ENCODE assay signal across 24 cellular contexts in the genomic region with DNA sequence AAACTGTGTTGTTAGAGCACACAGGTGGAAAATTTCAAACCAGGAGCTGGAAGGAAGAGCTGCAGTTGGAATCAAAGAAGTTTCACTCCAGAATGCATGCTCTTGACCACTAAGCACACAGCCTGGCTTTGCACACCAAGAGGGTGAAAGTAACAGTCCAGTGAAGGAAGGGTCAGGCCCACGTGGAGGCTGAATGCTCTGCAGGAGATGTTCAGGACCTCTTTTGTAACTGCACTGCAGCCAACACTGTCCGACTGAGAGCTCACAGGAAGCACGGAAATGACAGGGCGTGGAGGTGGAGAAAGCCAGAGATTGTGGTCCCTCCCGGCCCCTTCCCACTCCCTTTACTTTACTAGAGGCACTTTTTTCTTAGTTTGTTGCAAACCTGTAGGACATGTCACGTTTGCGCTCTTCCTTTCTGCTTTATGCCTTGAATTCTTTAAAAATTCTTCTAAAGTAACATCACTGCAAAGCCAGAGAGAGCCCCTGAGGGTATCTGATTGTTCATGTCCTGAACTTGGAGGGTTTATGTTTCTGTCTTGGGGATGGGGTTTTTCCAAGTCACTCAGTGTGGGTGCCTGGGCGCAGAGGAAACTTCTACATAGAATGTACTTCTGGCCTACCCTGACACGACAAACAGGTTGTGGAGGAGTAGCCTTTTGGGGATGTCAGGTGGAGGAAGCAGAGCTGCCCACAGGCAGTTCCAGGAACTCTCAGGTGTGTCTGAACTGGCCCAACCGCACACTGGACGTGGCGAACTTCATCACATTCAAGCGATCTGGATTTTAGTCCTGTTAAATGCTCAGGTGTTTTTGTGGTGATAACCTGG. TPM values are rescaled to one million over a fixed set of nuclear protein-coding genes. Genes with fewer than 3 reads are reported as not detected.
DNase-seq lines count a peak whose midpoint lies in the region; ATAC-seq, FAIRE-seq and TF ChIP-seq lines count a peak whose summit lies in the region.
"Had no signal": no experiment of that assay in that cellular context is flagged by ENCODE, and none has a peak within 500 bp of the region (broad histone marks: within the 10 kb centered on the region; RNA-seq: fewer than 3 reads in every experiment).

No MANE protein-coding gene starts in this region.

- peaks cover 74% of the 10 kb centered on the region for H3K4me1 Mint-ChIP-seq in nephron

- H3K27me3 Mint-ChIP-seq in nephron (ENCODE audit: low read depth), result peaks cover 9% of the 10 kb centered on the region
- H3K27me3 Mint-ChIP-seq: activated naive CD8-positive, alpha-beta T cell; effector memory CD8-positive, alpha-beta T cell had no signal

- H3K14ac ChIP-seq in H1 (ENCODE audit: insufficient read length), result no peak overlapping the region

- no peaks in the 10 kb centered on the region for H3K9me3 Mint-ChIP-seq in nephron
- H3K9me3 Mint-ChIP-seq: activated T-cell treated with anti-CD3 and anti-CD28 coated beads, Interleukin-2, amount 50 U/mL, for 72 hours; effector memory CD8-positive, alpha-beta T cell; GM23338 had no signal

- 0 out of 2 replicates have a peak overlapping the region, but pooled peaks have one; percentile 28 for H2BK20ac ChIP-seq in H1 (ENCODE audit: low read length)

- no peaks in the 10 kb centered on the region for H3K4me1 ChIP-seq in HepG2 (ENCODE audit: insufficient read depth, low read length)
- no peaks in the 10 kb centered on the region for H3K4me1 ChIP-seq in right lobe of liver
- H3K4me1 ChIP-seq in H1 (replicated peaks in 1 of 4; ENCODE audit: control insufficient read depth in 3 of 4, insufficient read depth in 4 of 4, low read length in 3 of 4), result peaks cover 13 to 35% (median 23%) of the 10 kb centered on the region in 4 experiments
- H3K4me1 ChIP-seq in osteoblast (ENCODE audit: insufficient read depth, low read length), result peaks cover 37% of the 10 kb centered on the region
- H3K4me1 ChIP-seq in esophagus muscularis mucosa, result peaks cover 25 to 52% (median 37%) of the 10 kb centered on the region in 4 donors

- no peak overlapping the region for H2BK5ac ChIP-seq in H1 (ENCODE audit: low read depth, low read length)

- in situ Hi-C loops in HepG2 (cut with HindIII; ENCODE audit: extremely low pct_ligation_motif_present, low pct_unique_long_range_greater_than_20kb), result no loop called here

- no peak overlapping the region for H3K4me2 ChIP-seq in HepG2 (ENCODE audit: low read depth, low read length)
- 0 out of 4 replicates have a peak overlapping the region, but pooled peaks of 1 of the 2 experiments have one; percentile 5 for H3K4me2 ChIP-seq in H1 (ENCODE audit: insufficient read depth in 1 of 2, low read depth in 2 of 2, low read length in 2 of 2)
- H3K4me2 ChIP-seq in osteoblast (ENCODE audit: insufficient read depth, low read length), result no peak overlapping the region
- H3K4me2 ChIP-seq: A549, GM23338 had no signal

- no peaks in the 10 kb centered on the region; the same call in 1 of the 2 replicates for H3K23me2 ChIP-seq in H1 (ENCODE audit: low read depth, low read length)

- H3K36me3 Mint-ChIP-seq in nephron (ENCODE audit: low read depth), result peaks cover 10% of the 10 kb centered on the region
- H3K36me3 Mint-ChIP-seq: activated naive CD8-positive, alpha-beta T cell had no signal

- no peak for TF ChIP-seq POLR2A in HepG2 (IDR thresholded peaks at IDR 0.05; ENCODE audit: insufficient read depth in 1 of 2, low read depth in 2 of 2, low read length in 2 of 2)
- no peak for TF ChIP-seq POLR2A in right lobe of liver (IDR thresholded peaks at IDR 0.05)
- TF ChIP-seq POLR2A in H1 (IDR thresholded peaks at IDR 0.05; ENCODE audit: control extremely low read depth in 1 of 2, low read depth in 2 of 2, low read length in 2 of 2), result no peak
- no peak for TF ChIP-seq POLR2A in esophagus muscularis mucosa (IDR thresholded peaks at IDR 0.05; ENCODE audit: low read depth)

- TF ChIP-seq CTCF in HepG2 (CRISPR knock-in tag; IDR thresholded peaks at IDR 0.05), result no peak
- no peak for TF ChIP-seq CTCF in right lobe of liver (IDR thresholded peaks at IDR 0.05)
- TF ChIP-seq CTCF in H1 (IDR thresholded peaks at IDR 0.05; ENCODE audit: control extremely low read depth in 1 of 3, insufficient read depth in 1 of 3, low read depth in 1 of 3, low read length in 3 of 3), result no peak
- no peak for TF ChIP-seq CTCF in nephron (IDR thresholded peaks at IDR 0.05; ENCODE audit: unreplicated experiment in 3 of 3)
- no peak for TF ChIP-seq CTCF in osteoblast (IDR thresholded peaks at IDR 0.05; ENCODE audit: extremely low read depth, low read depth, low read length)
- TF ChIP-seq CTCF in esophagus muscularis mucosa (IDR thresholded peaks at IDR 0.05), result no peak

- H3K56ac ChIP-seq in H1 (replicated peaks; ENCODE audit: insufficient read length, low read depth, low read length), result no peak overlapping the region

- H2BK15ac ChIP-seq in H1 (ENCODE audit: low read length), result no peak overlapping the region; the same call in 1 of the 2 replicates

- peak overlapping the region; percentile 49 to 71 (median 66) for H3K27ac Mint-ChIP-seq in nephron
- H3K27ac Mint-ChIP-seq: activated naive CD8-positive, alpha-beta T cell; activated T-cell treated with anti-CD3 and anti-CD28 coated beads, Interleukin-2, amount 50 U/mL, for 72 hours; GM23338 had no signal

- no peak for DNase-seq in HepG2 (ENCODE audit: low spot score)
- DNase-seq in right lobe of liver, result no peak
- DNase-seq in H1 (ENCODE audit: low read depth in 1 of 2, low spot score in 2 of 2), result no peak
- DNase-seq in osteoblast (ENCODE audit: insufficient read length, low spot score, missing footprints), result no peak
- no peak for DNase-seq in esophagus muscularis mucosa (ENCODE audit: extremely low spot score)
- no peak for DNase-seq in activated gamma-delta T cell (lab: John Stamatoyannopoulos, UW)
- DNase-seq: activated CD4-positive, alpha-beta T cell treated with anti-CD3 and anti-CD28 coated beads for 48 hours; activated T-cell treated with anti-CD3 and anti-CD28 coated beads, Interleukin-2, amount 50 U/mL, for 72 hours; effector memory CD8-positive, alpha-beta T cell; head of caudate nucleus; midbrain; NCI-H1436; NCI-H524; stimulated activated CD4-positive, alpha-beta T cell treated with anti-CD3 and anti-CD28 coated beads, Interleukin-4, amount 100 ng/mL, for 1 hour; T-helper 1 cell had no signal

- CTCF ChIA-PET in HepG2 (lab: Yijun Ruan, JAX; ENCODE audit: low intra/inter-chr PET ratio, low total read pairs) (interaction anchor here (1.9 kb wide), 1 partner anchor 80 kb away, joined by 6 read pairs; no protein-coding TSS in a partner anchor), H1 (lab: Charles Lee; ENCODE audit: partially characterized antibody) (interaction anchor here (0.6 to 2.1 kb wide), 6 partner anchors 7 to 1016 kb away, joined by 3 to 8 read pairs (median 4); no protein-coding TSS in a partner anchor)

- no peak overlapping the region for H3K4ac ChIP-seq in H1 (replicated peaks; ENCODE audit: insufficient read length, low read depth, low read length)

- H2AK5ac ChIP-seq in H1 (ENCODE audit: low read depth, low read length), result no peak overlapping the region

- no peak overlapping the region for H3K23ac ChIP-seq in H1 (ENCODE audit: insufficient read length)

- H2BK12ac ChIP-seq in H1 (ENCODE audit: low read depth, low read length), result peak overlapping the region; percentile 13; the same call in 1 of the 2 replicates

- H3K27me3 ChIP-seq in HepG2 (ENCODE audit: control insufficient read depth in 1 of 2, insufficient read depth in 2 of 2, low read length in 2 of 2), result no peaks in the 10 kb centered on the region
- no peaks in the 10 kb centered on the region for H3K27me3 ChIP-seq in right lobe of liver
- H3K27me3 ChIP-seq in H1 (replicated peaks in 1 of 4; ENCODE audit: control insufficient read depth in 3 of 4, extremely low read depth in 1 of 4, insufficient read depth in 3 of 4, low read length in 3 of 4), result no peaks in the 10 kb centered on the region; a peak in 1 of 7 replicates
- no peaks in the 10 kb centered on the region for H3K27me3 ChIP-seq in osteoblast (ENCODE audit: insufficient read depth, low read length)
- no peaks in the 10 kb centered on the region for H3K27me3 ChIP-seq in esophagus muscularis mucosa
- H3K27me3 ChIP-seq: ascending aorta, SJSA1, tibial nerve had no signal

- H3K9ac ChIP-seq in HepG2 (ENCODE audit: insufficient read depth, low read depth, low read length) (no peak overlapping the region), H1 (replicated peaks in 1 of 4; ENCODE audit: extremely low read depth in 1 of 4, low read depth in 3 of 4, low read length in 3 of 4) (no peak overlapping the region)

- no peak overlapping the region for H2BK120ac ChIP-seq in H1 (replicated peaks; ENCODE audit: low read depth, low read length)

- ATAC-seq in HepG2 (peak; percentile 10), right lobe of liver (no peak), HG02759 (IDR thresholded peaks at IDR 0.05; ENCODE audit: unreplicated experiment) (no peak)
- ATAC-seq: activated T-cell treated with anti-CD3 and anti-CD28 coated beads, Interleukin-2, amount 50 U/mL, for 72 hours; effector memory CD8-positive, alpha-beta T cell; Panc1 had no signal

- intact Hi-C loops in HepG2 (cut with micrococcal nuclease; ENCODE audit: unreplicated experiment) (loop anchor here (10.0 kb wide), 1 partner anchor 198 kb away; a partner anchor contains a TSS), right lobe of liver (cut with DNase I) (no loop called here), esophagus muscularis mucosa (cut with DNase I) (no loop called here)

- H4K20me1 ChIP-seq in HepG2 (ENCODE audit: insufficient read depth, low read length) (no peaks in the 10 kb centered on the region), H1 (replicated peaks in 1 of 2; ENCODE audit: control insufficient read depth in 1 of 2, insufficient read depth in 2 of 2, low read length in 2 of 2) (no peaks in the 10 kb centered on the region), osteoblast (ENCODE audit: insufficient read depth, low read length) (no peaks in the 10 kb centered on the region)

- peak overlapping the region; percentile 29; the same call in 1 of the 2 replicates for H3K18ac ChIP-seq in H1 (ENCODE audit: extremely low read depth, low read length)

- H4K91ac ChIP-seq in H1 (replicated peaks; ENCODE audit: insufficient read length, low read length), result no peak overlapping the region

- H3K79me2 ChIP-seq in HepG2 (ENCODE audit: insufficient read depth, low read length) (no peaks in the 10 kb centered on the region), H1 (ENCODE audit: control insufficient read depth in 1 of 2, insufficient read depth in 2 of 2, low read length in 2 of 2) (no peaks in the 10 kb centered on the region), osteoblast (ENCODE audit: insufficient read depth, low read length) (no peaks in the 10 kb centered on the region)

- no peak for TF ChIP-seq RAD21 in HepG2 (CRISPR knock-in tag; IDR thresholded peaks at IDR 0.05)
- TF ChIP-seq RAD21 in H1 (IDR thresholded peaks at IDR 0.05 in 1 of 2, conservative IDR thresholded peaks at IDR 0.05 in 1 of 2; ENCODE audit: low read depth in 2 of 2, low read length in 2 of 2), result no peak

- WGBS in HepG2 (ENCODE audit: low lambda C conversion rate), result 92% methylated on average over 13 of the region's 13 CpGs
- WGBS in right lobe of liver (ENCODE audit: insufficient coverage, low coverage, low lambda C conversion rate, missing lambda C conversion rate), result 91% methylated on average over 11 of the region's 13 CpGs
- 90% methylated on average over 13 of the region's 13 CpGs; no CpG with 5 or more reads in 1 of the 2 experiments for WGBS in H1 (ENCODE audit: extremely low coverage in 1 of 2, insufficient coverage in 1 of 2, insufficient read length in 1 of 2, insufficient replicate concordance in 2 of 2, low coverage in 1 of 2, low lambda C conversion rate in 2 of 2, missing lambda C conversion rate in 1 of 2), 2 experiments
- 80% methylated on average over 12 of the region's 13 CpGs for WGBS in esophagus muscularis mucosa

- H3K4me3 ChIP-seq in HepG2 (replicated peaks in 1 of 3; ENCODE audit: insufficient read depth in 1 of 3, low read depth in 2 of 3, low read length in 3 of 3) (no peak overlapping the region), right lobe of liver (no peak overlapping the region), H1 (ENCODE audit: extremely low read depth in 1 of 4, insufficient read depth in 2 of 4, low read depth in 3 of 4, low read length in 4 of 4) (no peak overlapping the region), osteoblast (ENCODE audit: insufficient read depth, low read length) (no peak overlapping the region), esophagus muscularis mucosa (no peak overlapping the region)
- H3K4me3 ChIP-seq: A549, ascending aorta, GM23338, SJSA1, tibial nerve had no signal

- H3K27ac ChIP-seq in HepG2 (ENCODE audit: extremely low read length, insufficient read depth, low read length) (no peak overlapping the region), right lobe of liver (no peak overlapping the region), H1 (ENCODE audit: low read depth, low read length) (no peak overlapping the region), osteoblast (ENCODE audit: low read depth, low read length) (no peak overlapping the region), esophagus muscularis mucosa (replicated peaks in 1 of 4) (no peak overlapping the region)
- H3K27ac ChIP-seq: A549, SJSA1 had no signal

- H3K36me3 ChIP-seq in HepG2 (replicated peaks in 1 of 2; ENCODE audit: control insufficient read depth in 1 of 2, insufficient read depth in 2 of 2, low read length in 2 of 2) (peaks cover 3 to 7% of the 10 kb centered on the region in 2 experiments; a peak in 4 of 5 replicates), right lobe of liver (no peaks in the 10 kb centered on the region), H1 (ENCODE audit: control insufficient read depth in 2 of 4, insufficient read depth in 4 of 4, low read length in 3 of 4) (no peaks in the 10 kb centered on the region; a peak in 1 of 8 replicates), osteoblast (ENCODE audit: insufficient read depth, low read length) (peaks cover 4% of the 10 kb centered on the region), esophagus muscularis mucosa (peaks cover 0 to 12% (median 3%) of the 10 kb centered on the region in 4 donors)
- H3K36me3 ChIP-seq: tibial nerve had no signal

- H4K8ac ChIP-seq in H1 (ENCODE audit: extremely low read depth, insufficient read depth, low read length), result no peak overlapping the region

- TF ChIP-seq EP300 in HepG2 (IDR thresholded peaks at IDR 0.05; ENCODE audit: low read depth in 2 of 2, low read length in 2 of 2) (no peak), HepG2 (CRISPR knock-in tag; IDR thresholded peaks at IDR 0.05; ENCODE audit: borderline replicate concordance) (no peak), H1 (IDR thresholded peaks at IDR 0.05; ENCODE audit: borderline replicate concordance in 1 of 2, low read depth in 2 of 2, low read length in 2 of 2) (no peak), esophagus muscularis mucosa (IDR thresholded peaks at IDR 0.05) (no peak)

- no peak overlapping the region for H2AFZ ChIP-seq in HepG2 (ENCODE audit: low read length)
- H2AFZ ChIP-seq in H1 (ENCODE audit: low read length), result no peak overlapping the region
- H2AFZ ChIP-seq in osteoblast (ENCODE audit: low read length), result no peak overlapping the region
- H2AFZ ChIP-seq: GM23338 had no signal

- peaks cover 3% of the 10 kb centered on the region for H3K79me1 ChIP-seq in H1 (ENCODE audit: low read depth, low read length)

- no peak for FAIRE-seq in HepG2 (lab: Jason Lieb, UNC)
- FAIRE-seq in H1 (lab: Jason Lieb, UNC), result no peak
- FAIRE-seq: A549 had no signal

- no peak overlapping the region for H4K5ac ChIP-seq in H1 (ENCODE audit: insufficient read length, low read depth, low read length)

- no peak overlapping the region for H3K4me3 Mint-ChIP-seq in nephron
- H3K4me3 Mint-ChIP-seq: activated naive CD8-positive, alpha-beta T cell; activated T-cell treated with anti-CD3 and anti-CD28 coated beads, Interleukin-2, amount 50 U/mL, for 72 hours; effector memory CD8-positive, alpha-beta T cell; GM23338 had no signal

- no TSS peak for BruUV-seq in HepG2 (replicated peaks; lab: Mats Ljungman, UMichigan)

- POLR2A ChIA-PET in HepG2 (lab: Yijun Ruan, JAX), result no interaction called here
- POLR2A ChIA-PET in H1 (lab: Charles Lee; ENCODE audit: partially characterized antibody), result interaction anchor here (1.0 kb wide), 2 partner anchors 7 to 11 kb away, joined by 3 to 4 read pairs; no protein-coding TSS in a partner anchor

- H3K9me3 ChIP-seq in HepG2 (ENCODE audit: low read length) (no peaks in the 10 kb centered on the region), right lobe of liver (no peaks in the 10 kb centered on the region), H1 (ENCODE audit: insufficient read depth in 2 of 2, low read depth in 1 of 2, low read length in 1 of 2) (no peaks in the 10 kb centered on the region), osteoblast (ENCODE audit: low read depth, low read length) (no peaks in the 10 kb centered on the region), esophagus muscularis mucosa (no peaks in the 10 kb centered on the region)
- H3K9me3 ChIP-seq: A549, ascending aorta, SJSA1, tibial nerve had no signal

RNA-seq across cellular contexts. Expression of a gene that starts 40.9 kb away (rescaled TPM):
- total RNA-seq in HepG2 (2016; rRNA removed; fragmentation: Illumina TruSeq; extraction: Trizol) (18.1 and 56.3 TPM in 2 replicates), right lobe of liver (1 to 10 TPM; 3.1 to 8.5 (median 6.7) TPM), osteoblast (49.2 and 60.1 TPM in 2 replicates), esophagus muscularis mucosa (10 to 100 TPM; 30.7 to 41.9 (median 36.3) TPM)
- total RNA-seq in HepG2 (2016; cell fraction: cytosol; rRNA removed; fragmentation: Illumina TruSeq; extraction: Trizol; ENCODE audit: low read depth), result 30.6 and 34.3 TPM in 2 replicates
- total RNA-seq in HepG2 (2016; cell fraction: insoluble cytoplasmic fraction; rRNA removed; fragmentation: Illumina TruSeq; extraction: Trizol), result 15.5 and 55.3 TPM in 2 replicates
- 13.4 and 15.1 TPM in 2 replicates for total RNA-seq in HepG2 (2016; cell fraction: membrane; rRNA removed; fragmentation: Illumina TruSeq; extraction: Trizol)
- 102 and 121 TPM in 2 replicates for total RNA-seq in HepG2 (2016; cell fraction: nucleus; rRNA removed; fragmentation: Illumina TruSeq; extraction: Trizol)
- polyA plus RNA-seq in HepG2 (2011; rRNA removed) (43.0 and 47.1 TPM in 2 replicates), H1 (2011; rRNA removed) (13.5 and 19.7 TPM in 2 replicates)
- 33.0 and 33.7 TPM in 2 replicates for polyA plus RNA-seq in HepG2 (2011; cell fraction: cytosol; rRNA removed)
- polyA plus RNA-seq in HepG2 (2011; cell fraction: nucleus; rRNA removed), result 120 and 155 TPM in 2 replicates
- 35.8 and 54.0 TPM in 2 replicates for polyA plus RNA-seq in HepG2 (2012)
- 0.86 and 1.3 TPM in 2 replicates for polyA plus RNA-seq in HepG2 (2016; cell fraction: cytosol; fragmentation: Illumina TruSeq; extraction: Trizol; ENCODE audit: low read depth)
- polyA plus RNA-seq in HepG2 (2016; cell fraction: insoluble cytoplasmic fraction; fragmentation: Illumina TruSeq; extraction: Trizol; ENCODE audit: low read depth), result 9.4 and 10.2 TPM in 2 replicates
- 2.2 and 3.0 TPM in 2 replicates for polyA plus RNA-seq in HepG2 (2016; cell fraction: membrane; fragmentation: Illumina TruSeq; extraction: Trizol; ENCODE audit: low read depth)
- 112 and 122 TPM in 2 replicates for polyA plus RNA-seq in HepG2 (2016; cell fraction: nucleus; fragmentation: Illumina TruSeq; extraction: Trizol; ENCODE audit: insufficient read depth, low read depth)
- polyA minus RNA-seq in HepG2 (2011; rRNA and poly(A)+ RNA removed; ENCODE audit: low replicate concordance), result 8.0 and 192 TPM in 2 replicates
- 103 and 108 TPM in 2 replicates for polyA minus RNA-seq in HepG2 (2011; cell fraction: cytosol; rRNA and poly(A)+ RNA removed)
- polyA minus RNA-seq in HepG2 (2011; cell fraction: nucleus; rRNA and poly(A)+ RNA removed), result 248 and 302 TPM in 2 replicates
- 27.3 and 29.1 TPM in 2 replicates for total RNA-seq in H1 (2021; fragmentation: NEBNext Ultra II Directional; extraction: Animal tissue kit (Norgen Biotek cat#: 25700))
- 18.4 TPM for polyA plus RNA-seq in H1 (2011; cell fraction: cytosol; rRNA removed)
- 65.7 TPM for polyA plus RNA-seq in H1 (2011; cell fraction: nucleus; rRNA removed)
- polyA plus RNA-seq in H1 (2012, experiment 1 of 2), result 19.6 to 22.8 TPM (median 21.2 TPM) in 4 replicates
- 6.3 TPM for polyA plus RNA-seq in H1 (2012, experiment 2 of 2)
- polyA plus RNA-seq in H1 (2013, experiment 1 of 2), result 18.1 TPM
- polyA plus RNA-seq in H1 (2013, experiment 2 of 2), result 15.5 TPM
- polyA minus RNA-seq in H1 (2011; rRNA and poly(A)+ RNA removed), result 83.6 and 86.3 TPM in 2 replicates
- polyA minus RNA-seq in H1 (2011; cell fraction: cytosol; rRNA and poly(A)+ RNA removed), result 65.6 TPM
- 76.8 TPM for polyA minus RNA-seq in H1 (2011; cell fraction: nucleus; rRNA and poly(A)+ RNA removed)
